Comparison of ENCODE assay signal across 1 cellular context in the genomic region with DNA sequence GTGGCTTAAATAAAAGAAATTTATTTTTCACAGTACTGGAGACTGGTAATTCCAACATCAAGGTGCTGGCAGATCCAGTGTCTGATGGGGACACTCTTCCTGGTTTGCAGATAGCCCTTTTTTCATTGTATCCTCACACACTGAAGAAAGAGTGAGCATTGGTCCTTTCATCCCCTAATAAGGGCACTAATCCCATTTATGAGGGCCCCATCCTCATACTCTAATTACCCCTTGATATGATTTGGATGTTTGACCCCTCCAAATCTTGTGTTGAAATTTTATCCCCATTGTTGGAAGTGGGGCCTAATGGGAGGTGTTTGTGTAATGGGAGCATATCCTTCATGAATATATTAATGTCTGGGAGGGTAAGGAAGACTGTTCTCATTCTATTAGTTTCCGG.
TF ChIP-seq lines count a peak whose summit lies in the region.

No MANE protein-coding gene starts in this region.

TF ChIP-seq in liver, 16 proteins besides CTCF, POLR2A, EP300 and RAD21 (continued from another document):
- no peak for TF ChIP-seq ZBTB33 (IDR thresholded peaks at IDR 0.05)
- TF ChIP-seq HNF4A (conservative IDR thresholded peaks at IDR 0.05) = no peak
- no peak for TF ChIP-seq HNF4G (IDR thresholded peaks at IDR 0.05)
- TF ChIP-seq GABPA (IDR thresholded peaks at IDR 0.05 in 1 of 2, conservative IDR thresholded peaks at IDR 0.05 in 1 of 2) = no peak
- no peak for TF ChIP-seq TAF1 (conservative IDR thresholded peaks at IDR 0.05)
- no peak for TF ChIP-seq SP1 (IDR thresholded peaks at IDR 0.05)
- TF ChIP-seq MAX (IDR thresholded peaks at IDR 0.05) = no peak
- TF ChIP-seq NR2F2 (IDR thresholded peaks at IDR 0.05) = no peak
- no peak for TF ChIP-seq EGR1 (IDR thresholded peaks at IDR 0.05; ENCODE audit: low read depth in 2 of 2)
